In genomic region chr1:151048645-151049032, GRCh38 we compare ENCODE assay signal across 8 cellular contexts. TPM values are rescaled to one million over a fixed set of nuclear protein-coding genes. Genes with fewer than 3 reads are reported as not detected.
A peak's percentile ranks its signal among the peaks of the same experiment; 100 is the strongest.
DNase-seq lines count a peak whose midpoint lies in the region; ATAC-seq and TF ChIP-seq lines count a peak whose summit lies in the region.

No MANE protein-coding gene starts in this region.

- 0 out of 2 replicates have a peak, but pooled peaks cover 4% of the 10 kb centered on the region for H3K79me2 ChIP-seq in Loucy (ENCODE audit: insufficient read depth, low read length)

- H3K36me3 ChIP-seq in Loucy (ENCODE audit: insufficient read depth, low read length): peaks cover 15% of the 10 kb centered on the region; the same call in 1 of the 2 replicates

- H3K9me3 ChIP-seq in Loucy (ENCODE audit: insufficient read depth, low read depth, low read length): no peaks in the 10 kb centered on the region

- H3K4me1 Mint-ChIP-seq in CD14-positive monocyte: peaks cover 50% of the 10 kb centered on the region
- peaks cover 35% of the 10 kb centered on the region for H3K4me1 Mint-ChIP-seq in nephron

- H3K27me3 Mint-ChIP-seq in CD14-positive monocyte (ENCODE audit: low read depth in 3 of 3) (peaks cover 2 to 30% (median 27%) of the 10 kb centered on the region in 3 donors), nephron (ENCODE audit: low read depth) (no peaks in the 10 kb centered on the region)

- no peak overlapping the region for H2AFZ ChIP-seq in Loucy (ENCODE audit: low read length)

- peak; percentile 65 for TF ChIP-seq CTCF in CD14-positive monocyte (IDR thresholded peaks at IDR 0.05)
- TF ChIP-seq CTCF in Loucy (conservative IDR thresholded peaks at IDR 0.05; ENCODE audit: low read length): 0 out of 2 replicates have a peak, but pooled peaks have one; percentile 1
- peak in 18 of 56 donors; percentile 1 to 65 (median 37) for TF ChIP-seq CTCF in dorsolateral prefrontal cortex (IDR thresholded peaks at IDR 0.05 in 54 of 56, conservative IDR thresholded peaks at IDR 0.05 in 2 of 56; ENCODE audit: low read depth in 1 of 56, partially characterized antibody in 56 of 56)
- peak in 1 of 3 experiments; percentile 40 for TF ChIP-seq CTCF in nephron (IDR thresholded peaks at IDR 0.05; ENCODE audit: unreplicated experiment in 3 of 3)

- H3F3A ChIP-seq in Loucy (ENCODE audit: low read depth): peaks cover 3% of the 10 kb centered on the region; the same call in 1 of the 2 replicates

- peak overlapping the region; percentile 90 for H3K4me2 ChIP-seq in Loucy (ENCODE audit: low read depth, low read length, poor library complexity, severe bottlenecking)

- no peaks in the 10 kb centered on the region for H3K27me3 ChIP-seq in Loucy (ENCODE audit: insufficient read depth, low read length, poor library complexity, severe bottlenecking)
- H3K27me3 ChIP-seq in dorsolateral prefrontal cortex: no peaks in the 10 kb centered on the region

- H3K27ac ChIP-seq in dorsolateral prefrontal cortex: peak overlapping the region; percentile 48 to 99 (median 94)

- DNase-seq in CD14-positive monocyte (ENCODE audit: low spot score): no peak
- DNase-seq in dorsolateral prefrontal cortex: no peak
- DNase-seq in germinal center (ENCODE audit: low spot score): no peak
- no peak for DNase-seq in globus pallidus (ENCODE audit: low spot score)
- DNase-seq in NCI-H446 treated with DMSO at 0.1 percent for 48 hours (lab: John Stamatoyannopoulos, UW): no peak

- H3K27ac Mint-ChIP-seq in CD14-positive monocyte: peak overlapping the region in 3 of 7 donors; percentile 54 to 81 (median 66)
- H3K27ac Mint-ChIP-seq in nephron: peak overlapping the region; percentile 90 to 99 (median 95)

- H3K9me2 ChIP-seq in Loucy (replicated peaks; ENCODE audit: low read depth, low read length): no peaks in the 10 kb centered on the region

- H3K9me3 Mint-ChIP-seq in CD14-positive monocyte (peaks cover 0 to 7% (median 0%) of the 10 kb centered on the region in 7 donors), nephron (no peaks in the 10 kb centered on the region)

- peak overlapping the region; percentile 91 for H3K4me3 ChIP-seq in Loucy (ENCODE audit: low read length, poor library complexity, severe bottlenecking)
- H3K4me3 ChIP-seq in dorsolateral prefrontal cortex: peak overlapping the region; percentile 66 to 99 (median 88)

- no peaks in the 10 kb centered on the region for H4K20me1 ChIP-seq in Loucy (ENCODE audit: insufficient read depth, low read length, poor library complexity, severe bottlenecking)

- intact Hi-C loops in CD14-positive monocyte (cut with micrococcal nuclease) (loop anchor here in 1 of 2 donors (5.0 kb wide), 1 partner anchor 36 kb away; no protein-coding TSS in a partner anchor), dorsolateral prefrontal cortex (cut with DNase I) (loop anchor here (1.0 to 5.0 kb wide), 2 partner anchors 12 to 99 kb away; partner anchors contain the start of genes MLLT11 (in 1 of the 2) and SEMA6C (in 1 of the 2))

- H3K36me3 Mint-ChIP-seq in CD14-positive monocyte: peaks cover 35 to 41% of the 10 kb centered on the region in 2 donors
- H3K36me3 Mint-ChIP-seq in nephron (ENCODE audit: low read depth): peaks cover 21% of the 10 kb centered on the region

- H3K9ac ChIP-seq in Loucy (ENCODE audit: low read depth, low read length, poor library complexity, severe bottlenecking): peak overlapping the region; percentile 88

- H3K4me1 ChIP-seq in Loucy (ENCODE audit: insufficient read depth, low read length, poor library complexity, severe bottlenecking): peaks cover 13% of the 10 kb centered on the region

- no peak for ATAC-seq in GM21423 (IDR thresholded peaks at IDR 0.05; ENCODE audit: unreplicated experiment)

- peak overlapping the region; percentile 95 to 99 for H3K4me3 Mint-ChIP-seq in CD14-positive monocyte
- H3K4me3 Mint-ChIP-seq in nephron: peak overlapping the region; percentile 98 to 99 (median 99)

RNA-seq across cellular contexts. Expression of gene C1orf56, which starts 1.1 kb away (rescaled TPM):
- polyA plus RNA-seq in CD14-positive monocyte: 1 to 10 TPM in 1 of 2 donors, under 1 TPM in 1; 0.62 to 1.5 TPM
- total RNA-seq in dorsolateral prefrontal cortex: 10 to 100 TPM in 2 of 120 experiments, 1 to 10 TPM in 118; 1.8 to 11.6 (median 4.8) TPM

RNA-seq across cellular contexts. Expression of gene CDC42SE1, which starts 10.8 kb away (rescaled TPM):
- 10 to 100 TPM; 62.1 to 75.7 TPM for polyA plus RNA-seq in CD14-positive monocyte
- 10 to 100 TPM; 46.3 to 92.3 (median 62.6) TPM for total RNA-seq in dorsolateral prefrontal cortex

RNA-seq across cellular contexts. Expression of gene MLLT11, which starts 11.6 kb away (rescaled TPM):
- polyA plus RNA-seq in CD14-positive monocyte: under 1 TPM; 0.38 to 0.40 TPM
- total RNA-seq in dorsolateral prefrontal cortex: 100 to 1,000 TPM in 38 of 120 experiments, 10 to 100 TPM in 82; 27.7 to 125 (median 89.6) TPM

RNA-seq across cellular contexts. Expression of gene BNIPL, which starts 12.3 kb away (rescaled TPM):
- polyA plus RNA-seq in CD14-positive monocyte: not detected
- 1 to 10 TPM in 62 of 120 experiments, under 1 TPM in 58; 0.20 to 4.9 (median 1.1) TPM for total RNA-seq in dorsolateral prefrontal cortex

RNA-seq across cellular contexts. Expression of gene GABPB2, which starts 21.9 kb away (rescaled TPM):
- polyA plus RNA-seq in CD14-positive monocyte: 1 to 10 TPM; 2.2 TPM
- total RNA-seq in dorsolateral prefrontal cortex: 10 to 100 TPM; 11.6 to 37.2 (median 20.4) TPM
